Comparison of ENCODE assay signal across 8 cellular contexts in the genomic region with DNA sequence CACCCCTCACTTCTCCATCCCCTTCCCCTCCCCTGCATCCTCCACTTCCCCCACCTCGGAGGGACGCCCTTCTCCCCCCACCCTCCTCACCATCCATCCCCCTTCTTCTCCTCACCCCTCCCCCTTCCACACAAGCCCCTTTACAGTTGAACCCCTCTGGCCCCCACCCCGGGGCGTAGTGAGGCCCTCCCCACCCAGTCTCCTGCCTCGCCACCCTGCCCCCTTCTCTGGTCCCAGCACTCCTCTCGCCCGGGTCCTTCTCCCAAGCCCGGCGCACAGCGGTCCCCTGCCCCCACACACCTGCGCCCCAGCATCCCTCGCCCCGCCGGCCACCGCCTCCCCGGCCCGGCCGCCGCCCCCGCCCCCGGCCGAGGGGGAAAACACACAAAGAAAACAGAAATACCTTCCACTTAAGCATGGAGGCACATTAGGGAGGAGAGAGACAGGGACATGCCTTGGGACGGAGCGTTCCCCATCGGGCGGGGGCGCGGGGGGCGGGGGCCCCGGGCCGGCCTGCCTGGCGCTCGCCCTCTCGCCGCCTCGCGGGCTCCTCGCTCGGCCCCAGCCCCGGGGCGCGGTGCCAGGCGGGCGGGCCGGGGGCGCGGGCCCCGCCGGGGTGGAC. TPM values are rescaled to one million over a fixed set of nuclear protein-coding genes. Genes with fewer than 3 reads are reported as not detected.
DNase-seq lines count a peak whose midpoint lies in the region; ATAC-seq and TF ChIP-seq lines count a peak whose summit lies in the region.

No MANE protein-coding gene starts in this region.

- peak overlapping the region; percentile 7 for H4K91ac ChIP-seq in trophoblast cell (ENCODE audit: low read depth, low read length)

- H3K79me2 ChIP-seq in Loucy (ENCODE audit: insufficient read depth, low read length) = no peaks in the 10 kb centered on the region
- no peaks in the 10 kb centered on the region for H3K79me2 ChIP-seq in trophoblast cell (ENCODE audit: control insufficient read depth, insufficient read depth, low read length, poor library complexity)

- H2BK12ac ChIP-seq in trophoblast cell (ENCODE audit: low read length) = no peak overlapping the region

- H3K4me2 ChIP-seq in Loucy (ENCODE audit: low read depth, low read length, poor library complexity, severe bottlenecking) (peak overlapping the region; percentile 78), trophoblast cell (ENCODE audit: low read length) (peak overlapping the region; percentile 83)

- H2AFZ ChIP-seq in Loucy (ENCODE audit: low read length) (peak overlapping the region; percentile 84; the same call in 1 of the 2 replicates), trophoblast cell (ENCODE audit: insufficient read depth, low read length, poor library complexity) (no peak overlapping the region)

- H3K4me1 ChIP-seq in Loucy (ENCODE audit: insufficient read depth, low read length, poor library complexity, severe bottlenecking) = peaks cover 14% of the 10 kb centered on the region
- peaks cover 69% of the 10 kb centered on the region for H3K4me1 ChIP-seq in ectodermal cell (ENCODE audit: control insufficient read depth, insufficient read depth, low read length)
- peaks cover 20 to 26% of the 10 kb centered on the region in 2 experiments for H3K4me1 ChIP-seq in trophoblast cell (ENCODE audit: control insufficient read depth in 1 of 2, insufficient read depth in 2 of 2, low read length in 2 of 2)

- H3K9ac ChIP-seq in Loucy (ENCODE audit: low read depth, low read length, poor library complexity, severe bottlenecking) (peak overlapping the region; percentile 59), trophoblast cell (ENCODE audit: low read length) (no peak overlapping the region)

- H3K4ac ChIP-seq in trophoblast cell (ENCODE audit: low read depth, low read length) = no peak overlapping the region

- H2AK5ac ChIP-seq in trophoblast cell (ENCODE audit: low read length) = no peak overlapping the region

- H4K12ac ChIP-seq in trophoblast cell (ENCODE audit: low read depth, low read length) = no peak overlapping the region

- H3F3A ChIP-seq in Loucy (ENCODE audit: low read depth) = no peaks in the 10 kb centered on the region

- H3K27me3 ChIP-seq in Loucy (ENCODE audit: insufficient read depth, low read length, poor library complexity, severe bottlenecking) = no peaks in the 10 kb centered on the region
- H3K27me3 ChIP-seq in ectodermal cell (ENCODE audit: control insufficient read depth, insufficient read depth, low read length, poor library complexity, severe bottlenecking) = peaks cover 5% of the 10 kb centered on the region
- peaks cover 17% of the 10 kb centered on the region for H3K27me3 ChIP-seq in trophoblast cell (ENCODE audit: insufficient read depth, low read length)

- no peaks in the 10 kb centered on the region for H3K9me2 ChIP-seq in Loucy (replicated peaks; ENCODE audit: low read depth, low read length)

- peak; percentile 41 for DNase-seq in G401 (ENCODE audit: low spot score)
- no peak for DNase-seq in trophoblast cell
- no peak for DNase-seq in occipital lobe (lab: John Stamatoyannopoulos, UW)

- H3K79me1 ChIP-seq in trophoblast cell (ENCODE audit: low read length) = no peaks in the 10 kb centered on the region

- ATAC-seq in HG03025 (IDR thresholded peaks at IDR 0.05; ENCODE audit: low FRiP score, unreplicated experiment) (no peak), HG03159 (IDR thresholded peaks at IDR 0.05; ENCODE audit: unreplicated experiment) (no peak), GM18868 (IDR thresholded peaks at IDR 0.05; ENCODE audit: unreplicated experiment) (no peak)

- no peak overlapping the region for H2BK5ac ChIP-seq in trophoblast cell (ENCODE audit: low read depth, low read length, poor library complexity)

- WGBS in ectodermal cell, 2 experiments = 0 to 1% methylated on average over 41 to 49 of the region's 49 CpGs
- no CpG with 5 or more reads among the region's 49 CpGs for WGBS in trophoblast cell (ENCODE audit: extremely low coverage, insufficient coverage, insufficient read length)

- H3K14ac ChIP-seq in trophoblast cell (ENCODE audit: low read length) = no peak overlapping the region

- H3K18ac ChIP-seq in trophoblast cell (ENCODE audit: low read length) = no peak overlapping the region

- H3K23ac ChIP-seq in trophoblast cell (ENCODE audit: low read length) = no peak overlapping the region

- H3K36me3 ChIP-seq in Loucy (ENCODE audit: insufficient read depth, low read length) (no peaks in the 10 kb centered on the region), ectodermal cell (ENCODE audit: control insufficient read depth, insufficient read depth, low read length) (no peaks in the 10 kb centered on the region), trophoblast cell (ENCODE audit: control insufficient read depth in 1 of 2, insufficient read depth in 2 of 2, low read length in 2 of 2) (no peaks in the 10 kb centered on the region)

- H3K27ac ChIP-seq in ectodermal cell (ENCODE audit: insufficient read depth, low read depth, low read length, poor library complexity, severe bottlenecking) (no peak overlapping the region), trophoblast cell (ENCODE audit: low read depth, low read length) (no peak overlapping the region)

- peak overlapping the region; percentile 89 for H3K4me3 ChIP-seq in Loucy (ENCODE audit: low read length, poor library complexity, severe bottlenecking)
- peak overlapping the region; percentile 49 for H3K4me3 ChIP-seq in ectodermal cell (ENCODE audit: insufficient read depth, low read depth, low read length)
- peak overlapping the region; percentile 65 for H3K4me3 ChIP-seq in trophoblast cell (ENCODE audit: low read depth, low read length)

- H3K9me3 ChIP-seq in Loucy (ENCODE audit: insufficient read depth, low read depth, low read length) = no peaks in the 10 kb centered on the region
- no peaks in the 10 kb centered on the region for H3K9me3 ChIP-seq in ectodermal cell (ENCODE audit: control insufficient read depth, low read length)
- H3K9me3 ChIP-seq in trophoblast cell (ENCODE audit: insufficient read depth, low read depth, low read length) = peaks cover 4% of the 10 kb centered on the region

- TF ChIP-seq CTCF in Loucy (conservative IDR thresholded peaks at IDR 0.05; ENCODE audit: low read length) = no peak

- no peak overlapping the region for H4K8ac ChIP-seq in trophoblast cell (ENCODE audit: low read depth, low read length)

- no peaks in the 10 kb centered on the region for H4K20me1 ChIP-seq in Loucy (ENCODE audit: insufficient read depth, low read length, poor library complexity, severe bottlenecking)

- in situ Hi-C loops in G401 (cut with HindIII; ENCODE audit: low sequenced_read_pairs) = no loop called here

- H2BK120ac ChIP-seq in trophoblast cell (ENCODE audit: insufficient read depth, low read length, poor library complexity) = no peak overlapping the region

RNA-seq across cellular contexts. Expression of gene SRCIN1, which starts 0.4 kb away (rescaled TPM):
- 8.9 and 12.4 TPM in 2 replicates for total RNA-seq in G401 (2014; rRNA removed; shearing (Covaris generic))
- 11.5 TPM for polyA plus RNA-seq in ectodermal cell (2013, experiment 1 of 4)
- 11.6 TPM for polyA plus RNA-seq in ectodermal cell (2013, experiment 2 of 4)
- 9.0 TPM for polyA plus RNA-seq in ectodermal cell (2013, experiment 3 of 4)
- 10.6 TPM for polyA plus RNA-seq in ectodermal cell (2013, experiment 4 of 4)
- polyA plus RNA-seq in trophoblast cell (2013) = 0.29 and 0.31 TPM in 2 replicates
- 24.5 TPM for total RNA-seq in occipital lobe
